ENCODE assay signal across 16 cellular contexts in genomic region chr16:69745959-69746358, GRCh38. TPM values are rescaled to one million over a fixed set of nuclear protein-coding genes. Genes with fewer than 3 reads are reported as not detected.
DNase-seq lines count a peak whose midpoint lies in the region; ATAC-seq, FAIRE-seq and TF ChIP-seq lines count a peak whose summit lies in the region.
"Had no signal": no experiment of that assay in that cellular context is flagged by ENCODE, and none has a peak within 500 bp of the region (broad histone marks: within the 10 kb centered on the region; RNA-seq: fewer than 3 reads in every experiment).

No MANE protein-coding gene starts in this region.

- WGBS in HepG2 (ENCODE audit: low lambda C conversion rate), result 85% methylated on average over 6 of the region's 10 CpGs
- WGBS in right lobe of liver (ENCODE audit: insufficient coverage, low coverage, low lambda C conversion rate, missing lambda C conversion rate), result 83% methylated on average over 3 of the region's 10 CpGs

- no peak for TF ChIP-seq POLR2A in HepG2 (IDR thresholded peaks at IDR 0.05; ENCODE audit: insufficient read depth in 1 of 2, low read depth in 2 of 2, low read length in 2 of 2)
- no peak for TF ChIP-seq POLR2A in right lobe of liver (IDR thresholded peaks at IDR 0.05)

- TF ChIP-seq CTCF in HepG2 (CRISPR knock-in tag; IDR thresholded peaks at IDR 0.05) (no peak), right lobe of liver (IDR thresholded peaks at IDR 0.05) (no peak)

- POLR2A ChIA-PET in HepG2 (lab: Yijun Ruan, JAX), result interaction anchor here (0.9 to 2.7 kb wide), 2 partner anchors 8 to 19 kb away, joined by 3 to 10 read pairs; partner anchors contain the start of genes NOB1 and NQO1

- DNase-seq in HepG2 (ENCODE audit: low spot score) (no peak), right lobe of liver (no peak), T-helper 17 cell (no peak), HK-2 (ENCODE audit: unreplicated experiment) (no peak), NCI-H1048 (lab: John Stamatoyannopoulos, UW) (no peak), GDM1 (lab: John Stamatoyannopoulos, UW) (no peak)
- no peak for DNase-seq in stimulated activated effector memory CD8-positive, alpha-beta T cell treated with anti-CD3 and anti-CD28 coated beads, Interleukin-12 subunit alpha, Interleukin-12 subunit beta, amount 100 ng/mL, for 72 hours (ENCODE audit: low spot score in 2 of 2)
- DNase-seq: BE2C; CD4-positive, alpha-beta memory T cell; DMS79; HCEC 1CT; IMR-90 had no signal

- H3K4me2 ChIP-seq in HepG2 (ENCODE audit: low read depth, low read length), result no peak overlapping the region

- H3K4me3 Mint-ChIP-seq in T-helper 17 cell, result no peak overlapping the region
- H3K4me3 Mint-ChIP-seq in dendritic cell treated with granulocyte-macrophage colony-stimulating factor and Interleukin-4, amounts not matched to agents 40 ng/mL and 50 ng/mL, for 4 days, result no peak overlapping the region
- no peak overlapping the region for H3K4me3 Mint-ChIP-seq in stimulated activated effector memory CD8-positive, alpha-beta T cell treated with anti-CD3 and anti-CD28 coated beads, Interleukin-12 subunit alpha, Interleukin-12 subunit beta, amount 100 ng/mL, for 72 hours
- H3K4me3 Mint-ChIP-seq: CD4-positive, alpha-beta memory T cell had no signal

- no peak overlapping the region for H2AFZ ChIP-seq in HepG2 (ENCODE audit: low read length)

- no peak overlapping the region for H3K9ac ChIP-seq in HepG2 (ENCODE audit: insufficient read depth, low read depth, low read length)

- H3K9me3 ChIP-seq in HepG2 (ENCODE audit: low read length), result no peaks in the 10 kb centered on the region
- H3K9me3 ChIP-seq in right lobe of liver, result peaks cover 0 to 3% (median 0%) of the 10 kb centered on the region in 4 donors
- no peaks in the 10 kb centered on the region for H3K9me3 ChIP-seq in T-helper 17 cell (ENCODE audit: control insufficient read depth, low read length, poor library complexity, severe bottlenecking)
- H3K9me3 ChIP-seq: BE2C had no signal

- intact Hi-C loops in HepG2 (cut with micrococcal nuclease; ENCODE audit: unreplicated experiment), result no loop called here
- intact Hi-C loops in right lobe of liver (cut with DNase I), result no loop called here
- intact Hi-C loops in dendritic cell treated with granulocyte-macrophage colony-stimulating factor and Interleukin-4, amounts not matched to agents 40 ng/mL and 50 ng/mL, for 4 days (cut with micrococcal nuclease), result no loop called here

- H3K27ac Mint-ChIP-seq in T-helper 17 cell, result peak overlapping the region; percentile 65
- H3K27ac Mint-ChIP-seq in dendritic cell treated with granulocyte-macrophage colony-stimulating factor and Interleukin-4, amounts not matched to agents 40 ng/mL and 50 ng/mL, for 4 days, result peak overlapping the region; percentile 10
- peak overlapping the region; percentile 54 for H3K27ac Mint-ChIP-seq in stimulated activated effector memory CD8-positive, alpha-beta T cell treated with anti-CD3 and anti-CD28 coated beads, Interleukin-12 subunit alpha, Interleukin-12 subunit beta, amount 100 ng/mL, for 72 hours

- in situ Hi-C loops in HepG2 (cut with HindIII; ENCODE audit: extremely low pct_ligation_motif_present, low pct_unique_long_range_greater_than_20kb), result no loop called here

- CTCF ChIA-PET in HepG2 (lab: Yijun Ruan, JAX; ENCODE audit: low intra/inter-chr PET ratio, low total read pairs), result no interaction called here

- ATAC-seq in HepG2 (no peak), right lobe of liver (no peak), T-helper 17 cell (no peak)
- ATAC-seq in stimulated activated effector memory CD8-positive, alpha-beta T cell treated with anti-CD3 and anti-CD28 coated beads, Interleukin-12 subunit alpha, Interleukin-12 subunit beta, amount 100 ng/mL, for 72 hours, result no peak

- H3K27ac ChIP-seq in HepG2 (ENCODE audit: extremely low read length, insufficient read depth, low read length) (no peak overlapping the region), right lobe of liver (no peak overlapping the region)
- H3K27ac ChIP-seq: C4-2B had no signal

- no peaks in the 10 kb centered on the region for H3K9me3 Mint-ChIP-seq in dendritic cell treated with granulocyte-macrophage colony-stimulating factor and Interleukin-4, amounts not matched to agents 40 ng/mL and 50 ng/mL, for 4 days
- H3K9me3 Mint-ChIP-seq in stimulated activated effector memory CD8-positive, alpha-beta T cell treated with anti-CD3 and anti-CD28 coated beads, Interleukin-12 subunit alpha, Interleukin-12 subunit beta, amount 100 ng/mL, for 72 hours, result no peaks in the 10 kb centered on the region
- H3K9me3 Mint-ChIP-seq: CD4-positive, alpha-beta memory T cell had no signal

- no TSS peak for BruUV-seq in HepG2 (replicated peaks; lab: Mats Ljungman, UMichigan)

- peaks cover 4% of the 10 kb centered on the region; the same call in 1 of the 2 replicates for H4K20me1 ChIP-seq in HepG2 (ENCODE audit: insufficient read depth, low read length)

- no peaks in the 10 kb centered on the region for H3K27me3 Mint-ChIP-seq in T-helper 17 cell
- no peaks in the 10 kb centered on the region for H3K27me3 Mint-ChIP-seq in dendritic cell treated with granulocyte-macrophage colony-stimulating factor and Interleukin-4, amounts not matched to agents 40 ng/mL and 50 ng/mL, for 4 days
- H3K27me3 Mint-ChIP-seq: CD4-positive, alpha-beta memory T cell had no signal

- H3K36me3 ChIP-seq in HepG2 (replicated peaks in 1 of 2; ENCODE audit: control insufficient read depth in 1 of 2, insufficient read depth in 2 of 2, low read length in 2 of 2), result peaks cover 49 to 93% of the 10 kb centered on the region in 2 experiments
- H3K36me3 ChIP-seq in right lobe of liver, result peaks cover 9 to 87% (median 46%) of the 10 kb centered on the region in 4 donors

- H3K36me3 Mint-ChIP-seq in T-helper 17 cell (ENCODE audit: low read depth), result peaks cover 9% of the 10 kb centered on the region
- H3K36me3 Mint-ChIP-seq in dendritic cell treated with granulocyte-macrophage colony-stimulating factor and Interleukin-4, amounts not matched to agents 40 ng/mL and 50 ng/mL, for 4 days (ENCODE audit: low read depth), result peaks cover 100% of the 10 kb centered on the region
- peaks cover 100% of the 10 kb centered on the region for H3K36me3 Mint-ChIP-seq in stimulated activated effector memory CD8-positive, alpha-beta T cell treated with anti-CD3 and anti-CD28 coated beads, Interleukin-12 subunit alpha, Interleukin-12 subunit beta, amount 100 ng/mL, for 72 hours

- TF ChIP-seq EP300 in HepG2 (IDR thresholded peaks at IDR 0.05; ENCODE audit: low read depth in 2 of 2, low read length in 2 of 2) (no peak), HepG2 (CRISPR knock-in tag; IDR thresholded peaks at IDR 0.05; ENCODE audit: borderline replicate concordance) (no peak)

- FAIRE-seq in HepG2 (lab: Jason Lieb, UNC), result no peak
- FAIRE-seq: A204.1, G401.6 had no signal

- H3K4me1 Mint-ChIP-seq in T-helper 17 cell, result peaks cover 4% of the 10 kb centered on the region
- H3K4me1 Mint-ChIP-seq in dendritic cell treated with granulocyte-macrophage colony-stimulating factor and Interleukin-4, amounts not matched to agents 40 ng/mL and 50 ng/mL, for 4 days (ENCODE audit: low read depth), result no peaks in the 10 kb centered on the region
- H3K4me1 Mint-ChIP-seq in stimulated activated effector memory CD8-positive, alpha-beta T cell treated with anti-CD3 and anti-CD28 coated beads, Interleukin-12 subunit alpha, Interleukin-12 subunit beta, amount 100 ng/mL, for 72 hours, result peaks cover 14% of the 10 kb centered on the region

- H3K27me3 ChIP-seq in HepG2 (ENCODE audit: control insufficient read depth in 1 of 2, insufficient read depth in 2 of 2, low read length in 2 of 2) (no peaks in the 10 kb centered on the region), right lobe of liver (no peaks in the 10 kb centered on the region)
- H3K27me3 ChIP-seq: BE2C had no signal

- H3K4me3 ChIP-seq in HepG2 (replicated peaks in 1 of 3; ENCODE audit: insufficient read depth in 1 of 3, low read depth in 2 of 3, low read length in 3 of 3) (no peak overlapping the region), right lobe of liver (no peak overlapping the region)

- no peak for TF ChIP-seq RAD21 in HepG2 (CRISPR knock-in tag; IDR thresholded peaks at IDR 0.05)

- H3K4me1 ChIP-seq in HepG2 (ENCODE audit: insufficient read depth, low read length) (no peaks in the 10 kb centered on the region), right lobe of liver (peaks cover 0 to 7% (median 0%) of the 10 kb centered on the region in 4 donors)

- H3K79me2 ChIP-seq in HepG2 (ENCODE audit: insufficient read depth, low read length), result peaks cover 26% of the 10 kb centered on the region

RNA-seq across cellular contexts. Expression of gene NOB1, which starts 8.8 kb away (rescaled TPM):
- total RNA-seq in HepG2 (2016; rRNA removed; fragmentation: Illumina TruSeq; extraction: Trizol) (47.1 and 83.5 TPM in 2 replicates), right lobe of liver (10 to 100 TPM; 15.5 to 19.5 (median 16.6) TPM), T-helper 17 cell (10 to 100 TPM; 32.1 to 36.8 TPM)
- total RNA-seq in HepG2 (2016; cell fraction: cytosol; rRNA removed; fragmentation: Illumina TruSeq; extraction: Trizol; ENCODE audit: low read depth), result 30.5 and 33.0 TPM in 2 replicates
- 48.8 and 85.3 TPM in 2 replicates for total RNA-seq in HepG2 (2016; cell fraction: insoluble cytoplasmic fraction; rRNA removed; fragmentation: Illumina TruSeq; extraction: Trizol)
- 54.4 and 54.7 TPM in 2 replicates for total RNA-seq in HepG2 (2016; cell fraction: membrane; rRNA removed; fragmentation: Illumina TruSeq; extraction: Trizol)
- total RNA-seq in HepG2 (2016; cell fraction: nucleus; rRNA removed; fragmentation: Illumina TruSeq; extraction: Trizol), result 37.1 and 40.2 TPM in 2 replicates
- 159 and 162 TPM in 2 replicates for polyA plus RNA-seq in HepG2 (2011; rRNA removed)
- polyA plus RNA-seq in HepG2 (2011; cell fraction: cytosol; rRNA removed), result 187 and 245 TPM in 2 replicates
- polyA plus RNA-seq in HepG2 (2011; cell fraction: nucleus; rRNA removed), result 97.8 and 101 TPM in 2 replicates
- 151 and 164 TPM in 2 replicates for polyA plus RNA-seq in HepG2 (2012)
- 53.6 and 57.2 TPM in 2 replicates for polyA plus RNA-seq in HepG2 (2016; cell fraction: cytosol; fragmentation: Illumina TruSeq; extraction: Trizol; ENCODE audit: low read depth)
- 224 and 233 TPM in 2 replicates for polyA plus RNA-seq in HepG2 (2016; cell fraction: insoluble cytoplasmic fraction; fragmentation: Illumina TruSeq; extraction: Trizol; ENCODE audit: low read depth)
- 81.4 and 91.5 TPM in 2 replicates for polyA plus RNA-seq in HepG2 (2016; cell fraction: membrane; fragmentation: Illumina TruSeq; extraction: Trizol; ENCODE audit: low read depth)
- 100 and 106 TPM in 2 replicates for polyA plus RNA-seq in HepG2 (2016; cell fraction: nucleus; fragmentation: Illumina TruSeq; extraction: Trizol; ENCODE audit: insufficient read depth, low read depth)
- 115 and 322 TPM in 2 replicates for polyA minus RNA-seq in HepG2 (2011; rRNA and poly(A)+ RNA removed; ENCODE audit: low replicate concordance)
- 172 TPM in 2 replicates for polyA minus RNA-seq in HepG2 (2011; cell fraction: cytosol; rRNA and poly(A)+ RNA removed)
- polyA minus RNA-seq in HepG2 (2011; cell fraction: nucleus; rRNA and poly(A)+ RNA removed), result 70.4 and 93.7 TPM in 2 replicates

RNA-seq across cellular contexts. Expression of gene WWP2, which starts 16.2 kb away (rescaled TPM):
- total RNA-seq in HepG2 (2016; rRNA removed; fragmentation: Illumina TruSeq; extraction: Trizol), result 28.2 and 31.9 TPM in 2 replicates
- 18.6 and 20.3 TPM in 2 replicates for total RNA-seq in HepG2 (2016; cell fraction: cytosol; rRNA removed; fragmentation: Illumina TruSeq; extraction: Trizol; ENCODE audit: low read depth)
- 25.4 and 28.2 TPM in 2 replicates for total RNA-seq in HepG2 (2016; cell fraction: insoluble cytoplasmic fraction; rRNA removed; fragmentation: Illumina TruSeq; extraction: Trizol)
- total RNA-seq in HepG2 (2016; cell fraction: membrane; rRNA removed; fragmentation: Illumina TruSeq; extraction: Trizol), result 17.7 and 18.1 TPM in 2 replicates
- total RNA-seq in HepG2 (2016; cell fraction: nucleus; rRNA removed; fragmentation: Illumina TruSeq; extraction: Trizol), result 36.0 and 41.1 TPM in 2 replicates
- polyA plus RNA-seq in HepG2 (2011; rRNA removed), result 11.4 and 13.6 TPM in 2 replicates
- polyA plus RNA-seq in HepG2 (2011; cell fraction: cytosol; rRNA removed), result 7.5 and 8.1 TPM in 2 replicates
- 45.3 and 46.4 TPM in 2 replicates for polyA plus RNA-seq in HepG2 (2011; cell fraction: nucleus; rRNA removed)
- 25.4 and 26.4 TPM in 2 replicates for polyA plus RNA-seq in HepG2 (2012)
- polyA plus RNA-seq in HepG2 (2016; cell fraction: cytosol; fragmentation: Illumina TruSeq; extraction: Trizol; ENCODE audit: low read depth), result 3.6 and 3.7 TPM in 2 replicates
- 23.4 and 32.9 TPM in 2 replicates for polyA plus RNA-seq in HepG2 (2016; cell fraction: insoluble cytoplasmic fraction; fragmentation: Illumina TruSeq; extraction: Trizol; ENCODE audit: low read depth)
- polyA plus RNA-seq in HepG2 (2016; cell fraction: membrane; fragmentation: Illumina TruSeq; extraction: Trizol; ENCODE audit: low read depth), result 9.8 and 10.7 TPM in 2 replicates
- 61.5 and 63.2 TPM in 2 replicates for polyA plus RNA-seq in HepG2 (2016; cell fraction: nucleus; fragmentation: Illumina TruSeq; extraction: Trizol; ENCODE audit: insufficient read depth, low read depth)
- polyA minus RNA-seq in HepG2 (2011; rRNA and poly(A)+ RNA removed; ENCODE audit: low replicate concordance), result 17.8 and 29.5 TPM in 2 replicates
- polyA minus RNA-seq in HepG2 (2011; cell fraction: cytosol; rRNA and poly(A)+ RNA removed), result 12.8 and 16.9 TPM in 2 replicates
- 37.2 and 39.9 TPM in 2 replicates for polyA minus RNA-seq in HepG2 (2011; cell fraction: nucleus; rRNA and poly(A)+ RNA removed)
- 10 to 100 TPM; 18.1 to 24.6 (median 22.4) TPM for total RNA-seq in right lobe of liver
- total RNA-seq in T-helper 17 cell, result 10 to 100 TPM; 60.6 to 64.9 TPM

RNA-seq across cellular contexts. Expression of gene NQO1, which starts 19.6 kb away (rescaled TPM):
- 1,060 and 1,621 TPM in 2 replicates for total RNA-seq in HepG2 (2016; rRNA removed; fragmentation: Illumina TruSeq; extraction: Trizol)
- total RNA-seq in HepG2 (2016; cell fraction: cytosol; rRNA removed; fragmentation: Illumina TruSeq; extraction: Trizol; ENCODE audit: low read depth), result 149 and 161 TPM in 2 replicates
- 1,077 and 1,733 TPM in 2 replicates for total RNA-seq in HepG2 (2016; cell fraction: insoluble cytoplasmic fraction; rRNA removed; fragmentation: Illumina TruSeq; extraction: Trizol)
- 191 and 197 TPM in 2 replicates for total RNA-seq in HepG2 (2016; cell fraction: membrane; rRNA removed; fragmentation: Illumina TruSeq; extraction: Trizol)
- total RNA-seq in HepG2 (2016; cell fraction: nucleus; rRNA removed; fragmentation: Illumina TruSeq; extraction: Trizol), result 379 and 382 TPM in 2 replicates
- 304 and 464 TPM in 2 replicates for polyA plus RNA-seq in HepG2 (2011; rRNA removed)
- 354 and 445 TPM in 2 replicates for polyA plus RNA-seq in HepG2 (2011; cell fraction: cytosol; rRNA removed)
- polyA plus RNA-seq in HepG2 (2011; cell fraction: nucleus; rRNA removed), result 76.3 and 83.7 TPM in 2 replicates
- polyA plus RNA-seq in HepG2 (2012), result 328 and 393 TPM in 2 replicates
- polyA plus RNA-seq in HepG2 (2016; cell fraction: cytosol; fragmentation: Illumina TruSeq; extraction: Trizol; ENCODE audit: low read depth), result 156 and 179 TPM in 2 replicates
- polyA plus RNA-seq in HepG2 (2016; cell fraction: insoluble cytoplasmic fraction; fragmentation: Illumina TruSeq; extraction: Trizol; ENCODE audit: low read depth), result 1,625 and 1,852 TPM in 2 replicates
- 151 and 153 TPM in 2 replicates for polyA plus RNA-seq in HepG2 (2016; cell fraction: membrane; fragmentation: Illumina TruSeq; extraction: Trizol; ENCODE audit: low read depth)
- 546 and 575 TPM in 2 replicates for polyA plus RNA-seq in HepG2 (2016; cell fraction: nucleus; fragmentation: Illumina TruSeq; extraction: Trizol; ENCODE audit: insufficient read depth, low read depth)
- 222 and 280 TPM in 2 replicates for polyA minus RNA-seq in HepG2 (2011; rRNA and poly(A)+ RNA removed; ENCODE audit: low replicate concordance)
- polyA minus RNA-seq in HepG2 (2011; cell fraction: cytosol; rRNA and poly(A)+ RNA removed), result 119 and 160 TPM in 2 replicates
- 42.0 and 49.5 TPM in 2 replicates for polyA minus RNA-seq in HepG2 (2011; cell fraction: nucleus; rRNA and poly(A)+ RNA removed)
- 10 to 100 TPM in 3 of 6 experiments, 1 to 10 TPM in 3; 1.5 to 26.6 (median 8.5) TPM for total RNA-seq in right lobe of liver
- 1 to 10 TPM; 1.7 to 2.5 TPM for total RNA-seq in T-helper 17 cell

Comparison
In these comparisons a context has a peak if more than half of its experiments do, and no peak if none do; other contexts are left out.
1. RNA of gene NQO1, which starts 19.6 kb away (total RNA-seq): 149 to 1,733 TPM in HepG2; 1.5 to 26.6 TPM in right lobe of liver and 1.7 to 2.5 TPM in T-helper 17 cell; every median in the first group is over 4 times any median in the second.
2. H3K27ac Mint-ChIP-seq: peak in every context shown above with its lines; median percentile 65 in T-helper 17 cell; 54 in stimulated activated effector memory CD8-positive, alpha-beta T cell treated with anti-CD3 and anti-CD28 coated beads, Interleukin-12 subunit alpha, Interleukin-12 subunit beta, amount 100 ng/mL, for 72 hours; 10 in dendritic cell treated with granulocyte-macrophage colony-stimulating factor and Interleukin-4, amounts not matched to agents 40 ng/mL and 50 ng/mL, for 4 days.